Comparison of ENCODE assay signal across 1 cellular context in genomic region chr9:1913931-1914330, GRCh38.
TF ChIP-seq lines count a peak whose summit lies in the region.

No MANE protein-coding gene starts in this region.

TF ChIP-seq in HepG2, 621 proteins besides CTCF, POLR2A, EP300 and RAD21 (continued from another document):
- no peak for TF ChIP-seq ZNF704 (CRISPR knock-in tag; IDR thresholded peaks at IDR 0.05; ENCODE audit: borderline replicate concordance)
- no peak for TF ChIP-seq FOXO4 (CRISPR knock-in tag; conservative IDR thresholded peaks at IDR 0.05)
- TF ChIP-seq ZNF280B (CRISPR knock-in tag; IDR thresholded peaks at IDR 0.05; ENCODE audit: borderline replicate concordance): no peak
- no peak for TF ChIP-seq RBAK (CRISPR knock-in tag; IDR thresholded peaks at IDR 0.05)
- TF ChIP-seq BCL3 (CRISPR knock-in tag; IDR thresholded peaks at IDR 0.05): no peak
